In the genomic region with DNA sequence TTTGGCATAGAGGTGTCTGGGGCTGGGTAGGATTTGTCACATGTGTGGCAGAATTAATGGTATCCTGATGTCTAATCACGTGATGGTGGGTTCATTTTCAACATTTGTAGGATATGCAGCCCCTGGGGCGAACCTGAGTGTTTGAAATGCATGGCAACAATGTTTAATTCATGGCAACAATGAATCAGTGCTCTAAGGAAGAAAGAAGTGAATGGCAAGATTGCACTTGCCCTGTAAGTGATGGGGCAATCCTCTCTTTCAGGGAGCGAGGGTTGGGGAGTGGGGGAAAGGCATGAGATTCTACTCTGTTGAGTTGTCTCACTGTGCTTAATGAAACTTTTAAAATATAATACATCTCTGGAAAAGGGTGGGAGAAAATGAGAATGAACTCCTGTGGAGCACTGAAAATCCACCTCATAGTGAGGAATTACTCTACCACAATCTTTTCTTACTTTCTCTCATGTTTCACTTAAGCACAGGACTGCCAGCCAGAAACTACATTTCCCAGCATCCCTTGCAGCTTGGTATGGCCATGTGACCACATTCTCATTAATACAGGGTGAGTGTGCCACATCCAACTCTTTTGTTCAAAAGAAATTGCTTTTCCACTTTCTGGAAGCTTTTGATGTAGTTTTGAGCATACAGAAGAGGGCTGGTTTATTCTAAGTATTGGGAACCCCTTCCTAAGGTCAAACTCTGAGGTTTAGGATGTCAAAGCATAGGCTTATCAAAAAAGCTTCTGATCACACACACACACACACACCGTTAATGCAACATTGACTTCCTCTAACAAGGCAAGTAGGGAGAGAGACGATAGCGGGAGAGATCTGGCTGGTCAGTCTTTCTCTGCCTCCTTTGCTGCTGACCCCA, we compare ENCODE assay signal across 11 cellular contexts.
DNase-seq lines count a peak whose midpoint lies in the region; ATAC-seq and TF ChIP-seq lines count a peak whose summit lies in the region.
"Had no signal": no experiment of that assay in that cellular context is flagged by ENCODE, and none has a peak within 500 bp of the region (broad histone marks: within the 10 kb centered on the region; RNA-seq: fewer than 3 reads in every experiment).

No MANE protein-coding gene starts in this region.

- intact Hi-C loops in left cardiac atrium (cut with DNase I) (no loop called here), Calu3 (cut with micrococcal nuclease; ENCODE audit: unreplicated experiment) (no loop called here)

- H4K20me1 ChIP-seq in GM23248 (ENCODE audit: insufficient read depth) (no peaks in the 10 kb centered on the region), hepatocyte (ENCODE audit: insufficient read depth, poor library complexity, severe bottlenecking) (no peaks in the 10 kb centered on the region)

- CTCF ChIA-PET in Calu3 (lab: Charles Lee), result no interaction called here

- H3K4me3 ChIP-seq in GM23248 (no peak overlapping the region), hepatocyte (no peak overlapping the region)
- H3K4me3 ChIP-seq: coronary artery, vagina had no signal

- 52 to 62% methylated on average over 6 of the region's 6 CpGs for WGBS in GM23248 (ENCODE audit: low coverage in 1 of 2, low lambda C conversion rate in 2 of 2, missing lambda C conversion rate in 2 of 2), 2 experiments
- WGBS in hepatocyte (ENCODE audit: low lambda C conversion rate, missing lambda C conversion rate), result 80% methylated on average over 6 of the region's 6 CpGs

- no peak overlapping the region for H2AFZ ChIP-seq in GM23248
- no peak overlapping the region for H2AFZ ChIP-seq in hepatocyte

- no peaks in the 10 kb centered on the region for H3K36me3 Mint-ChIP-seq in Calu3 (ENCODE audit: insufficient read depth, unreplicated experiment)

- H3K79me2 ChIP-seq in GM23248 (ENCODE audit: insufficient read depth) (no peaks in the 10 kb centered on the region), hepatocyte (no peaks in the 10 kb centered on the region)

- H3F3A ChIP-seq in GM23248 (ENCODE audit: insufficient read depth), result peaks cover 8% of the 10 kb centered on the region; the same call in 1 of the 2 replicates

- in situ Hi-C loops in GM23248 (cut with MboI), result no loop called here
- in situ Hi-C loops in SK-MEL-5 (cut with HindIII; ENCODE audit: low pct_unique_long_range_greater_than_20kb, low sequenced_read_pairs), result no loop called here

- no peak overlapping the region for H3K4me3 Mint-ChIP-seq in Calu3 (ENCODE audit: low read depth, unreplicated experiment)

- H3K27ac ChIP-seq in GM23248 (no peak overlapping the region), hepatocyte (no peak overlapping the region)
- H3K27ac ChIP-seq: coronary artery, vagina had no signal

- no peaks in the 10 kb centered on the region for H3K9me3 Mint-ChIP-seq in Calu3 (ENCODE audit: low read depth, unreplicated experiment)

- BruUV-seq in Calu3 (replicated peaks; lab: Mats Ljungman, UMichigan), result no TSS peak

- no peaks in the 10 kb centered on the region for H3K36me3 ChIP-seq in GM23248 (ENCODE audit: low read depth)
- H3K36me3 ChIP-seq in hepatocyte (replicated peaks; ENCODE audit: insufficient read depth, low read depth), result no peaks in the 10 kb centered on the region
- H3K36me3 ChIP-seq: vagina had no signal

- peaks cover 5% of the 10 kb centered on the region for H3K4me1 Mint-ChIP-seq in Calu3 (ENCODE audit: low read depth, unreplicated experiment)

- H3K4me1 ChIP-seq in GM23248 (ENCODE audit: insufficient read depth) (peaks cover 9% of the 10 kb centered on the region), hepatocyte (ENCODE audit: insufficient read depth) (no peaks in the 10 kb centered on the region)

- no peaks in the 10 kb centered on the region for H3K9me2 ChIP-seq in GM23248 (ENCODE audit: insufficient read depth)
- H3K9me2 ChIP-seq in hepatocyte (replicated peaks; ENCODE audit: insufficient read depth), result no peaks in the 10 kb centered on the region

- ATAC-seq in left cardiac atrium, result no peak
- no peak for ATAC-seq in HG03039 (IDR thresholded peaks at IDR 0.05; ENCODE audit: unreplicated experiment)
- no peak for ATAC-seq in HG03108 (IDR thresholded peaks at IDR 0.05; ENCODE audit: unreplicated experiment)
- ATAC-seq: Panc1 had no signal

- H3K9me3 ChIP-seq in GM23248 (ENCODE audit: low read depth) (no peaks in the 10 kb centered on the region), hepatocyte (ENCODE audit: low read depth) (no peaks in the 10 kb centered on the region)
- H3K9me3 ChIP-seq: vagina had no signal

- H3K4me2 ChIP-seq in GM23248 (ENCODE audit: unreplicated experiment) (no peak overlapping the region), hepatocyte (no peak overlapping the region)

- DNase-seq in AG08396 (ENCODE audit: low spot score), result peak; percentile 15
- DNase-seq in GM23248, result peak; percentile 47
- DNase-seq in SK-MEL-5 (ENCODE audit: low read depth, low spot score), result peak; percentile 52
- DNase-seq in hepatocyte (ENCODE audit: low spot score), result peak; percentile 14
- DNase-seq in left cardiac atrium, result no peak
- no peak for DNase-seq in Calu3

- H3K27me3 ChIP-seq in GM23248 (replicated peaks; ENCODE audit: insufficient read depth), result peaks cover 6% of the 10 kb centered on the region; the same call in 1 of the 2 replicates
- no peaks in the 10 kb centered on the region for H3K27me3 ChIP-seq in hepatocyte
- H3K27me3 ChIP-seq: vagina had no signal

- TF ChIP-seq CTCF in hepatocyte (IDR thresholded peaks at IDR 0.05; ENCODE audit: poor library complexity) (no peak), Calu3 (IDR thresholded peaks at IDR 0.05; ENCODE audit: unreplicated experiment) (no peak)

- H3K9ac ChIP-seq in GM23248, result no peak overlapping the region

- H3K27me3 Mint-ChIP-seq in Calu3 (ENCODE audit: unreplicated experiment), result no peaks in the 10 kb centered on the region

- no peak overlapping the region for H3K27ac Mint-ChIP-seq in Calu3 (ENCODE audit: unreplicated experiment)

Comparison
In these comparisons a context has a peak if more than half of its experiments do, and no peak if none do; other contexts are left out.
1. DNase-seq: peak in AG08396 (single experiment), GM23248 (single experiment), SK-MEL-5 (single experiment) and hepatocyte (single experiment); none in left cardiac atrium (single experiment) and Calu3 (single experiment).